21 cellular contexts compared by ENCODE assay signal in genomic region chr3:141834296-141834695, GRCh38.
"Had no signal": no experiment of that assay in that cellular context is flagged by ENCODE, and none has a peak within 500 bp of the region (broad histone marks: within the 10 kb centered on the region; RNA-seq: fewer than 3 reads in every experiment).

No MANE protein-coding gene starts in this region.

- H3K9me3 Mint-ChIP-seq: natural killer cell; stimulated activated naive CD8-positive, alpha-beta T cell treated with anti-CD3 and anti-CD28 coated beads, Interleukin-15, Interleukin-2, amounts not matched to agents 100 ng/mL and 50 ng/mL, for 24 hours had no signal

- H3K27me3 Mint-ChIP-seq: stimulated activated naive CD8-positive, alpha-beta T cell treated with anti-CD3 and anti-CD28 coated beads, Interleukin-15, Interleukin-2, amounts not matched to agents 100 ng/mL and 50 ng/mL, for 24 hours had no signal

- DNase-seq: dermis blood vessel endothelial cell; effector memory CD4-positive, alpha-beta T cell; foreskin keratinocyte; glutamatergic neuron; heart right ventricle; hippocampal formation; left ventricle myocardium superior; lower lobe of right lung; natural killer cell; occipital lobe; pancreas; right lobe of liver; small intestine; stimulated activated CD4-positive, alpha-beta T cell treated with anti-CD3 and anti-CD28 coated beads, Interleukin-15, amount 100 ng/mL, for 24 hours; stimulated activated CD4-positive, alpha-beta T cell treated with anti-CD3 and anti-CD28 coated beads, Interleukin-2, amount 100 ng/mL, for 48 hours; stimulated activated naive B cell treated with anti-CD40 and anti-IgM and Interleukin-4, amounts not matched to agents 10 μg/mL and 1 μg/mL and 100 μg/mL, for 72 hours; thyroid gland; trophoblast cell had no signal

- H3K27ac Mint-ChIP-seq: memory B cell; natural killer cell; stimulated activated naive B cell treated with anti-CD40 and anti-IgM and Interleukin-4, amounts not matched to agents 10 μg/mL and 1 μg/mL and 100 μg/mL, for 72 hours; stimulated activated naive CD8-positive, alpha-beta T cell treated with anti-CD3 and anti-CD28 coated beads, Interleukin-15, Interleukin-2, amounts not matched to agents 100 ng/mL and 50 ng/mL, for 24 hours had no signal

- H3K4me3 Mint-ChIP-seq: memory B cell; natural killer cell; stimulated activated naive B cell treated with anti-CD40 and anti-IgM and Interleukin-4, amounts not matched to agents 10 μg/mL and 1 μg/mL and 100 μg/mL, for 72 hours; stimulated activated naive CD8-positive, alpha-beta T cell treated with anti-CD3 and anti-CD28 coated beads, Interleukin-15, Interleukin-2, amounts not matched to agents 100 ng/mL and 50 ng/mL, for 24 hours had no signal

- H3K36me3 Mint-ChIP-seq: memory B cell; natural killer cell; stimulated activated naive B cell treated with anti-CD40 and anti-IgM and Interleukin-4, amounts not matched to agents 10 μg/mL and 1 μg/mL and 100 μg/mL, for 72 hours had no signal

- H3K4me1 Mint-ChIP-seq: memory B cell; natural killer cell; stimulated activated naive B cell treated with anti-CD40 and anti-IgM and Interleukin-4, amounts not matched to agents 10 μg/mL and 1 μg/mL and 100 μg/mL, for 72 hours had no signal

- ATAC-seq: foreskin keratinocyte; gastroesophageal sphincter; heart right ventricle; left ventricle myocardium superior; lower lobe of right lung; natural killer cell; pancreas; right lobe of liver; stimulated activated naive B cell treated with anti-CD40 and anti-IgM and Interleukin-4, amounts not matched to agents 10 μg/mL and 1 μg/mL and 100 μg/mL, for 72 hours had no signal
